12 cellular contexts compared by ENCODE assay signal in the genomic region with DNA sequence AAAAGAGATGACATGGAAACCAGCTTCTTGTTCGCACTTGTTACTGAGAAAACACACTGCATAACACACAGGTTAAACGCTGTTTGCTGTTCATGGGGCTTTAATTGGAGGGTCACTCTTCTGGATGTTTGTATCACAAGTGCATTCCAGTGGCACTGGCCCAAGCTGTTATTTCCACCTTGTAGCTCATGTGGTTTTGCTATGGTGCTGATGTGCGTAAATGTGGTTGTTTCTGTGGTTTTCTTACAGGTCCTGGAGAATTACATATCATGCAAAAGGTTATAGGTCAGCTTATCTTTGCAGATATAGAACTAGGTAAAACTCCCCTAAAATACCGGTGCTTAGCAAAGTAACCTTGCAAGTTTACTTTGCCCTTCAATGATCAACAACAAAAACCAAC.
DNase-seq lines count a peak whose midpoint lies in the region; ATAC-seq, FAIRE-seq and TF ChIP-seq lines count a peak whose summit lies in the region.
"Had no signal": no experiment of that assay in that cellular context is flagged by ENCODE, and none has a peak within 500 bp of the region (broad histone marks: within the 10 kb centered on the region; RNA-seq: fewer than 3 reads in every experiment).

No MANE protein-coding gene starts in this region.

- no peak overlapping the region for H3K27ac Mint-ChIP-seq in CD8-positive, alpha-beta T cell

- intact Hi-C loops in CD8-positive, alpha-beta T cell (cut with DNase I, micrococcal nuclease) = no loop called here
- intact Hi-C loops in posterior cingulate gyrus (cut with DNase I) = no loop called here
- intact Hi-C loops in aorta (cut with DNase I) = no loop called here

- CTCF ChIA-PET in CD8-positive, alpha-beta T cell (lab: Charles Lee) = no interaction called here

- no peak overlapping the region for H3K4me3 Mint-ChIP-seq in CD8-positive, alpha-beta T cell

- no peaks in the 10 kb centered on the region for H3K9me3 ChIP-seq in CD8-positive, alpha-beta T cell (ENCODE audit: low read length)
- H3K9me3 ChIP-seq in aorta (ENCODE audit: control insufficient read depth, low read length) = peaks cover 5% of the 10 kb centered on the region
- H3K9me3 ChIP-seq: right atrium auricular region had no signal

- no peaks in the 10 kb centered on the region for H3K27me3 Mint-ChIP-seq in CD8-positive, alpha-beta T cell (ENCODE audit: low read depth)

- no peak for TF ChIP-seq CTCF in CD8-positive, alpha-beta T cell (IDR thresholded peaks at IDR 0.05)
- no peak for TF ChIP-seq CTCF in brain microvascular endothelial cell (IDR thresholded peaks at IDR 0.05; ENCODE audit: low read depth, low read length, missing control alignments)

- H3K27ac ChIP-seq in CD8-positive, alpha-beta T cell (ENCODE audit: low read depth, low read length) = no peak overlapping the region
- no peak overlapping the region for H3K27ac ChIP-seq in brain microvascular endothelial cell
- no peak overlapping the region for H3K27ac ChIP-seq in aorta (ENCODE audit: low read depth in 1 of 2, low read length in 2 of 2)
- H3K27ac ChIP-seq: cardiac muscle cell, right atrium auricular region had no signal

- H3K4me1 Mint-ChIP-seq in CD8-positive, alpha-beta T cell (ENCODE audit: low read depth) = peaks cover 8% of the 10 kb centered on the region

- H3K9me3 Mint-ChIP-seq in CD8-positive, alpha-beta T cell = no peaks in the 10 kb centered on the region

- no peaks in the 10 kb centered on the region for H3K36me3 ChIP-seq in CD8-positive, alpha-beta T cell (ENCODE audit: insufficient read depth, low read length)
- H3K36me3 ChIP-seq in brain microvascular endothelial cell (replicated peaks) (no peaks in the 10 kb centered on the region), aorta (ENCODE audit: control insufficient read depth in 1 of 2, insufficient read depth in 2 of 2, low read length in 1 of 2) (no peaks in the 10 kb centered on the region)
- H3K36me3 ChIP-seq: cardiac muscle cell, right atrium auricular region had no signal

- peak; percentile 36 for ATAC-seq in CD8-positive, alpha-beta T cell
- no peak for ATAC-seq in aorta (ENCODE audit: low FRiP score)

- in situ Hi-C loops in brain microvascular endothelial cell (cut with HindIII; ENCODE audit: low pct_ligation_motif_present, low sequenced_read_pairs) = no loop called here

- H3K4me1 ChIP-seq in CD8-positive, alpha-beta T cell (ENCODE audit: insufficient read depth, low read length) = no peaks in the 10 kb centered on the region
- no peaks in the 10 kb centered on the region for H3K4me1 ChIP-seq in aorta (ENCODE audit: control insufficient read depth in 1 of 2, insufficient read depth in 2 of 2, low read length in 2 of 2)
- H3K4me1 ChIP-seq: right atrium auricular region had no signal

- FAIRE-seq in GM19239 (lab: Jason Lieb, UNC) = peak; percentile 80

- 91 to 94% methylated on average over 4 of the region's 4 CpGs for WGBS in aorta, 2 donors

- POLR2A ChIA-PET in CD8-positive, alpha-beta T cell (lab: Charles Lee) = no interaction called here

- no peak for DNase-seq in CD8-positive, alpha-beta T cell
- no peak for DNase-seq in GM19239 (ENCODE audit: insufficient read length, low spot score)
- peak; percentile 98 for DNase-seq in NCI-H226
- DNase-seq in brain microvascular endothelial cell = peak; percentile 55
- no peak for DNase-seq in posterior cingulate gyrus
- DNase-seq in aorta = no peak
- no peak for DNase-seq in T-helper 9 cell
- no peak for DNase-seq in 8988T
- DNase-seq: activated CD4-positive, CD25-positive, alpha-beta regulatory T cell; foreskin fibroblast had no signal

- no peaks in the 10 kb centered on the region for H3K36me3 Mint-ChIP-seq in CD8-positive, alpha-beta T cell

- no peaks in the 10 kb centered on the region for H3K27me3 ChIP-seq in CD8-positive, alpha-beta T cell (ENCODE audit: insufficient read depth, low read length)
- H3K27me3 ChIP-seq in brain microvascular endothelial cell (replicated peaks) = no peaks in the 10 kb centered on the region
- no peaks in the 10 kb centered on the region for H3K27me3 ChIP-seq in aorta (ENCODE audit: control insufficient read depth in 1 of 2, insufficient read depth in 2 of 2, low read length in 1 of 2)
- H3K27me3 ChIP-seq: cardiac muscle cell, right atrium auricular region had no signal

- no peak overlapping the region for H3K4me3 ChIP-seq in CD8-positive, alpha-beta T cell (ENCODE audit: low read depth, low read length)
- H3K4me3 ChIP-seq in brain microvascular endothelial cell (ENCODE audit: low read depth, low read length) (no peak overlapping the region), aorta (ENCODE audit: low read length in 2 of 2) (no peak overlapping the region)
- H3K4me3 ChIP-seq: cardiac muscle cell, right atrium auricular region had no signal

Comparison
In these comparisons a context has a peak if more than half of its experiments do, and no peak if none do; other contexts are left out.
1. DNase-seq: peak in NCI-H226 (single experiment) and brain microvascular endothelial cell (single experiment); none in CD8-positive, alpha-beta T cell (0 of 7), GM19239 (single experiment), posterior cingulate gyrus (0 of 10), aorta (0 of 2), T-helper 9 cell (single experiment) and 8988T (single experiment).